10 cellular contexts compared by ENCODE assay signal in the genomic region with DNA sequence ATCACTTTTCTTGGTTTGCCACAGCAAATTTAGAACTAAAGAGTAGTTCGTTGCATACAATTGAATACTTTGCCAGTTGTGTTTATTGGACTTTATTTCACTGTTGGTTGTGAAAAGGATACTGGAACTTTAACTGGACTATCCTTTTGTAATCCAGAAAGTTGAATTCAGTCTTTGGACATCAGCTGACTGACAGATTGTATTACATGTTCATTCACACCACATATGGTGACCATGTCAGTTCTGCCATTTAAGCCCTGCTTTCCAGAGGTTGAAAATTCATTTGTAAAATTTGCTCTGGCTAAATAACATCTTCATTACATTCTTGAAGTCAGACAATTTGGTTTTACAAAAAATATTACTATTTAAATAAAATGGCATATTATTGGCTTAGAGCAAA.
"Had no signal": no experiment of that assay in that cellular context is flagged by ENCODE, and none has a peak within 500 bp of the region (broad histone marks: within the 10 kb centered on the region; RNA-seq: fewer than 3 reads in every experiment).

No MANE protein-coding gene starts in this region.

- ATAC-seq: HCT116, HepG2 had no signal

- DNase-seq: GM23248, GOT3, H7, HFFc6, KBM-7 had no signal

- H3K4me3 Mint-ChIP-seq: HFFc6, IgD-negative memory B cell had no signal

- H3K4me1 ChIP-seq: HAP-1 had no signal

- H3K4me1 Mint-ChIP-seq: IgD-negative memory B cell had no signal

- H3K9me3 Mint-ChIP-seq: HFFc6, IgD-negative memory B cell had no signal

- H3K9ac ChIP-seq: GM23248 had no signal

- FAIRE-seq: HepG2 had no signal

- H3K27me3 Mint-ChIP-seq: IgD-negative memory B cell had no signal

- H3K4me3 ChIP-seq: GM23248, HAP-1 had no signal

- H2AFZ ChIP-seq: GM23248 had no signal

- H3K27ac ChIP-seq: GM23248, HL-60 had no signal

- H3K9me3 ChIP-seq: HAP-1 had no signal

- H3K27ac Mint-ChIP-seq: HFFc6, IgD-negative memory B cell had no signal
